Comparison of ENCODE assay signal across 10 cellular contexts in genomic region chr9:4690144-4690543, GRCh38. TPM values are rescaled to one million over a fixed set of nuclear protein-coding genes. Genes with fewer than 3 reads are reported as not detected.
A peak's percentile ranks its signal among the peaks of the same experiment; 100 is the strongest.
DNase-seq lines count a peak whose midpoint lies in the region; ATAC-seq and TF ChIP-seq lines count a peak whose summit lies in the region.
"Had no signal": no experiment of that assay in that cellular context is flagged by ENCODE, and none has a peak within 500 bp of the region (broad histone marks: within the 10 kb centered on the region; RNA-seq: fewer than 3 reads in every experiment).

No MANE protein-coding gene starts in this region.

- TF ChIP-seq EP300 in transverse colon (IDR thresholded peaks at IDR 0.05; ENCODE audit: low read depth), result no peak

- DNase-seq in CD4-positive, CD25-positive, alpha-beta regulatory T cell, result no peak
- DNase-seq in activated CD8-positive, alpha-beta T cell treated with anti-CD3 and anti-CD28 coated beads for 36 hours, result no peak
- DNase-seq in Calu3 (no peak), transverse colon (no peak)
- no peak for DNase-seq in activated T-helper 2 cell treated with anti-CD3 and anti-CD28 coated beads, Interferon-gamma antibody, Interleukin-2, Interleukin-4, amounts not matched to agents 10 μg/mL and 5 μg/mL and 100 μg/mL, durations not matched to agents 14 hours and 24 hours and 36 hours (ENCODE audit: low spot score)
- DNase-seq in stimulated activated naive CD4-positive, alpha-beta T cell treated with Interleukin-2 at 50 U/mL for 16 hours (lab: John Stamatoyannopoulos, UW), result no peak
- DNase-seq: midbrain, NCI-H748 treated with DMSO at 0.1 percent for 48 hours had no signal

- 81 to 100% methylated on average over 2 to 4 of the region's 4 CpGs for WGBS in transverse colon (ENCODE audit: low coverage in 1 of 2), 2 donors

- H3K27me3 ChIP-seq in CD4-positive, CD25-positive, alpha-beta regulatory T cell (ENCODE audit: control insufficient read depth, insufficient read depth, low read length), result no peaks in the 10 kb centered on the region
- no peaks in the 10 kb centered on the region for H3K27me3 ChIP-seq in transverse colon

- no peak for TF ChIP-seq CTCF in activated CD8-positive, alpha-beta T cell treated with anti-CD3 and anti-CD28 coated beads for 36 hours (IDR thresholded peaks at IDR 0.05)
- TF ChIP-seq CTCF in Calu3 (IDR thresholded peaks at IDR 0.05; ENCODE audit: unreplicated experiment), result no peak
- no peak for TF ChIP-seq CTCF in transverse colon (IDR thresholded peaks at IDR 0.05)

- H3K4me3 Mint-ChIP-seq in CD4-positive, CD25-positive, alpha-beta regulatory T cell, result no peak overlapping the region
- H3K4me3 Mint-ChIP-seq in activated CD8-positive, alpha-beta T cell treated with anti-CD3 and anti-CD28 coated beads for 36 hours, result no peak overlapping the region
- H3K4me3 Mint-ChIP-seq in Calu3 (ENCODE audit: low read depth, unreplicated experiment), result no peak overlapping the region
- no peak overlapping the region for H3K4me3 Mint-ChIP-seq in activated T-helper 2 cell treated with anti-CD3 and anti-CD28 coated beads, Interferon-gamma antibody, Interleukin-2, Interleukin-4, amounts not matched to agents 10 μg/mL and 5 μg/mL and 100 μg/mL, durations not matched to agents 14 hours and 24 hours and 36 hours (ENCODE audit: low read depth)

- POLR2A ChIA-PET in activated CD8-positive, alpha-beta T cell treated with anti-CD3 and anti-CD28 coated beads for 36 hours (lab: Charles Lee), result no interaction called here

- no peak for ATAC-seq in CD4-positive, CD25-positive, alpha-beta regulatory T cell (ENCODE audit: low read depth in 2 of 2)
- peak; percentile 64 for ATAC-seq in GM19395 (IDR thresholded peaks at IDR 0.05; ENCODE audit: unreplicated experiment)
- ATAC-seq in HG02938 (IDR thresholded peaks at IDR 0.05; ENCODE audit: unreplicated experiment), result peak; percentile 63
- no peak for ATAC-seq in activated CD8-positive, alpha-beta T cell treated with anti-CD3 and anti-CD28 coated beads for 36 hours

- no peak overlapping the region for H3K27ac ChIP-seq in CD4-positive, CD25-positive, alpha-beta regulatory T cell (ENCODE audit: insufficient read depth, low read length, poor library complexity, severe bottlenecking)
- no peak overlapping the region for H3K27ac ChIP-seq in transverse colon

- in situ Hi-C loops in transverse colon (cut with MboI; ENCODE audit: low pct_ligation_motif_present in 1 of 4, low pct_unique_long_range_greater_than_20kb in 1 of 4, low sequenced_read_pairs in 3 of 4), result loop anchor here in 1 of 4 donors (25.0 kb wide), 1 partner anchor 1322 kb away; the partner anchor contains the start of gene RANBP6

- TF ChIP-seq POLR2A in transverse colon (IDR thresholded peaks at IDR 0.05), result no peak

- peaks cover 46% of the 10 kb centered on the region for H3K36me3 Mint-ChIP-seq in CD4-positive, CD25-positive, alpha-beta regulatory T cell
- H3K36me3 Mint-ChIP-seq in activated CD8-positive, alpha-beta T cell treated with anti-CD3 and anti-CD28 coated beads for 36 hours (ENCODE audit: low read depth), result peaks cover 22% of the 10 kb centered on the region
- peaks cover 5% of the 10 kb centered on the region for H3K36me3 Mint-ChIP-seq in Calu3 (ENCODE audit: insufficient read depth, unreplicated experiment)
- peaks cover 47% of the 10 kb centered on the region for H3K36me3 Mint-ChIP-seq in activated T-helper 2 cell treated with anti-CD3 and anti-CD28 coated beads, Interferon-gamma antibody, Interleukin-2, Interleukin-4, amounts not matched to agents 10 μg/mL and 5 μg/mL and 100 μg/mL, durations not matched to agents 14 hours and 24 hours and 36 hours (ENCODE audit: low read depth)

- BruUV-seq in Calu3 (replicated peaks; lab: Mats Ljungman, UMichigan), result no TSS peak

- H3K4me1 Mint-ChIP-seq in CD4-positive, CD25-positive, alpha-beta regulatory T cell, result peaks cover 32 to 63% (median 37%) of the 10 kb centered on the region in 4 donors
- H3K4me1 Mint-ChIP-seq in activated CD8-positive, alpha-beta T cell treated with anti-CD3 and anti-CD28 coated beads for 36 hours (ENCODE audit: low read depth), result peaks cover 51% of the 10 kb centered on the region
- H3K4me1 Mint-ChIP-seq in Calu3 (ENCODE audit: low read depth, unreplicated experiment), result no peaks in the 10 kb centered on the region
- peaks cover 22% of the 10 kb centered on the region for H3K4me1 Mint-ChIP-seq in activated T-helper 2 cell treated with anti-CD3 and anti-CD28 coated beads, Interferon-gamma antibody, Interleukin-2, Interleukin-4, amounts not matched to agents 10 μg/mL and 5 μg/mL and 100 μg/mL, durations not matched to agents 14 hours and 24 hours and 36 hours (ENCODE audit: low read depth)

- intact Hi-C loops in activated CD8-positive, alpha-beta T cell treated with anti-CD3 and anti-CD28 coated beads for 36 hours (cut with micrococcal nuclease), result no loop called here
- intact Hi-C loops in Calu3 (cut with micrococcal nuclease; ENCODE audit: unreplicated experiment), result no loop called here
- intact Hi-C loops in transverse colon (cut with DNase I; ENCODE audit: low total_unique reads), result no loop called here
- intact Hi-C loops in activated T-helper 2 cell treated with anti-CD3 and anti-CD28 coated beads, Interferon-gamma antibody, Interleukin-2, Interleukin-4, amounts not matched to agents 10 μg/mL and 5 μg/mL and 100 μg/mL, durations not matched to agents 14 hours and 24 hours and 36 hours (cut with micrococcal nuclease), result no loop called here

- CTCF ChIA-PET in activated CD8-positive, alpha-beta T cell treated with anti-CD3 and anti-CD28 coated beads for 36 hours (lab: Charles Lee), result no interaction called here
- CTCF ChIA-PET in Calu3 (lab: Charles Lee), result no interaction called here

- no peaks in the 10 kb centered on the region for H3K9me3 ChIP-seq in CD4-positive, CD25-positive, alpha-beta regulatory T cell (ENCODE audit: control insufficient read depth in 2 of 2, low read length in 2 of 2)
- no peaks in the 10 kb centered on the region for H3K9me3 ChIP-seq in transverse colon

- H3K27me3 Mint-ChIP-seq in CD4-positive, CD25-positive, alpha-beta regulatory T cell, result no peaks in the 10 kb centered on the region
- no peaks in the 10 kb centered on the region for H3K27me3 Mint-ChIP-seq in activated CD8-positive, alpha-beta T cell treated with anti-CD3 and anti-CD28 coated beads for 36 hours
- no peaks in the 10 kb centered on the region for H3K27me3 Mint-ChIP-seq in Calu3 (ENCODE audit: unreplicated experiment)
- no peaks in the 10 kb centered on the region for H3K27me3 Mint-ChIP-seq in activated T-helper 2 cell treated with anti-CD3 and anti-CD28 coated beads, Interferon-gamma antibody, Interleukin-2, Interleukin-4, amounts not matched to agents 10 μg/mL and 5 μg/mL and 100 μg/mL, durations not matched to agents 14 hours and 24 hours and 36 hours (ENCODE audit: low read depth)

- H3K4me3 ChIP-seq in CD4-positive, CD25-positive, alpha-beta regulatory T cell (ENCODE audit: low read depth, low read length), result no peak overlapping the region
- no peak overlapping the region for H3K4me3 ChIP-seq in transverse colon

- no peaks in the 10 kb centered on the region for H3K9me3 Mint-ChIP-seq in CD4-positive, CD25-positive, alpha-beta regulatory T cell
- no peaks in the 10 kb centered on the region for H3K9me3 Mint-ChIP-seq in activated CD8-positive, alpha-beta T cell treated with anti-CD3 and anti-CD28 coated beads for 36 hours
- H3K9me3 Mint-ChIP-seq in Calu3 (ENCODE audit: low read depth, unreplicated experiment), result no peaks in the 10 kb centered on the region
- H3K9me3 Mint-ChIP-seq in activated T-helper 2 cell treated with anti-CD3 and anti-CD28 coated beads, Interferon-gamma antibody, Interleukin-2, Interleukin-4, amounts not matched to agents 10 μg/mL and 5 μg/mL and 100 μg/mL, durations not matched to agents 14 hours and 24 hours and 36 hours, result no peaks in the 10 kb centered on the region

- H3K36me3 ChIP-seq in CD4-positive, CD25-positive, alpha-beta regulatory T cell (ENCODE audit: control insufficient read depth, insufficient read depth, low read length), result peaks cover 69% of the 10 kb centered on the region
- peaks cover 0 to 27% (median 2%) of the 10 kb centered on the region in 4 donors for H3K36me3 ChIP-seq in transverse colon

- peaks cover 8% of the 10 kb centered on the region for H3K4me1 ChIP-seq in CD4-positive, CD25-positive, alpha-beta regulatory T cell (ENCODE audit: control insufficient read depth, insufficient read depth, low read length, poor library complexity, severe bottlenecking)
- H3K4me1 ChIP-seq in transverse colon, result peaks cover 0 to 9% (median 0%) of the 10 kb centered on the region in 4 donors

- H3K27ac Mint-ChIP-seq in CD4-positive, CD25-positive, alpha-beta regulatory T cell, result peak overlapping the region; percentile 44 to 66 (median 65)
- H3K27ac Mint-ChIP-seq in activated CD8-positive, alpha-beta T cell treated with anti-CD3 and anti-CD28 coated beads for 36 hours, result peak overlapping the region; percentile 52
- H3K27ac Mint-ChIP-seq in Calu3 (ENCODE audit: unreplicated experiment), result no peak overlapping the region
- no peak overlapping the region for H3K27ac Mint-ChIP-seq in activated T-helper 2 cell treated with anti-CD3 and anti-CD28 coated beads, Interferon-gamma antibody, Interleukin-2, Interleukin-4, amounts not matched to agents 10 μg/mL and 5 μg/mL and 100 μg/mL, durations not matched to agents 14 hours and 24 hours and 36 hours

RNA-seq across cellular contexts. Expression of gene CDC37L1, which starts 10.8 kb away (rescaled TPM):
- total RNA-seq in CD4-positive, CD25-positive, alpha-beta regulatory T cell, result 26.2 TPM
- polyA plus RNA-seq in CD4-positive, CD25-positive, alpha-beta regulatory T cell, result 10 to 100 TPM; 14.3 to 27.3 (median 22.6) TPM
- 10 to 100 TPM; 10.0 to 10.2 TPM for total RNA-seq in activated CD8-positive, alpha-beta T cell treated with anti-CD3 and anti-CD28 coated beads for 36 hours
- total RNA-seq in Calu3 (2022) (12.1 TPM in 2 replicates), transverse colon (10 to 100 TPM; 12.0 to 28.7 (median 20.0) TPM)
- 10.0 and 10.2 TPM in 2 replicates for total RNA-seq in activated T-helper 2 cell treated with anti-CD3 and anti-CD28 coated beads, Interferon-gamma antibody, Interleukin-2, Interleukin-4, amounts not matched to agents 10 μg/mL and 5 μg/mL and 100 μg/mL, durations not matched to agents 14 hours and 24 hours and 36 hours

RNA-seq across cellular contexts. Expression of gene SPATA6L, which starts 23.9 kb away (rescaled TPM):
- total RNA-seq in CD4-positive, CD25-positive, alpha-beta regulatory T cell, result 2.5 TPM
- 1 to 10 TPM in 2 of 4 donors, under 1 TPM in 2; 0.21 to 1.9 (median 0.99) TPM for polyA plus RNA-seq in CD4-positive, CD25-positive, alpha-beta regulatory T cell
- under 1 TPM; 0.43 to 0.78 TPM for total RNA-seq in activated CD8-positive, alpha-beta T cell treated with anti-CD3 and anti-CD28 coated beads for 36 hours
- total RNA-seq in Calu3 (2022), result 5.7 and 7.1 TPM in 2 replicates
- total RNA-seq in transverse colon, result 10 to 100 TPM in 1 of 4 donors, 1 to 10 TPM in 2, not detected in 1; 1.9 to 13.2 (median 5.5) TPM
- total RNA-seq in activated T-helper 2 cell treated with anti-CD3 and anti-CD28 coated beads, Interferon-gamma antibody, Interleukin-2, Interleukin-4, amounts not matched to agents 10 μg/mL and 5 μg/mL and 100 μg/mL, durations not matched to agents 14 hours and 24 hours and 36 hours, result 0.21 and 0.68 TPM in 2 replicates

RNA-seq across cellular contexts. Expression of gene PLPP6, which starts 28.1 kb away (rescaled TPM):
- total RNA-seq in CD4-positive, CD25-positive, alpha-beta regulatory T cell, result 7.3 TPM
- 1 to 10 TPM; 5.0 to 9.6 (median 8.9) TPM for polyA plus RNA-seq in CD4-positive, CD25-positive, alpha-beta regulatory T cell
- total RNA-seq in activated CD8-positive, alpha-beta T cell treated with anti-CD3 and anti-CD28 coated beads for 36 hours, result 1 to 10 TPM; 2.8 to 3.2 TPM
- total RNA-seq in Calu3 (2022), result 10.3 and 11.1 TPM in 2 replicates
- total RNA-seq in transverse colon, result 10 to 100 TPM in 3 of 4 donors, 1 to 10 TPM in 1; 7.1 to 22.7 (median 16.3) TPM
- 4.8 and 5.9 TPM in 2 replicates for total RNA-seq in activated T-helper 2 cell treated with anti-CD3 and anti-CD28 coated beads, Interferon-gamma antibody, Interleukin-2, Interleukin-4, amounts not matched to agents 10 μg/mL and 5 μg/mL and 100 μg/mL, durations not matched to agents 14 hours and 24 hours and 36 hours

RNA-seq across cellular contexts. Expression of gene AK3, which starts 50.9 kb away (rescaled TPM):
- 21.7 TPM for total RNA-seq in CD4-positive, CD25-positive, alpha-beta regulatory T cell
- 10 to 100 TPM; 38.0 to 47.3 (median 42.5) TPM for polyA plus RNA-seq in CD4-positive, CD25-positive, alpha-beta regulatory T cell
- total RNA-seq in activated CD8-positive, alpha-beta T cell treated with anti-CD3 and anti-CD28 coated beads for 36 hours, result 10 to 100 TPM; 34.3 to 35.5 TPM
- total RNA-seq in Calu3 (2022), result 21.5 and 24.0 TPM in 2 replicates
- 100 to 1,000 TPM in 2 of 4 donors, 10 to 100 TPM in 2; 25.9 to 121 (median 82.3) TPM for total RNA-seq in transverse colon
- total RNA-seq in activated T-helper 2 cell treated with anti-CD3 and anti-CD28 coated beads, Interferon-gamma antibody, Interleukin-2, Interleukin-4, amounts not matched to agents 10 μg/mL and 5 μg/mL and 100 μg/mL, durations not matched to agents 14 hours and 24 hours and 36 hours, result 33.9 and 34.5 TPM in 2 replicates

Comparison
In these comparisons a context has a peak if more than half of its experiments do, and no peak if none do; other contexts are left out.
1. ATAC-seq: peak in GM19395 (single experiment) and HG02938 (single experiment); none in CD4-positive, CD25-positive, alpha-beta regulatory T cell (0 of 2) and activated CD8-positive, alpha-beta T cell treated with anti-CD3 and anti-CD28 coated beads for 36 hours (single experiment).
2. H3K27ac Mint-ChIP-seq: peak in CD4-positive, CD25-positive, alpha-beta regulatory T cell (3 of 3) and activated CD8-positive, alpha-beta T cell treated with anti-CD3 and anti-CD28 coated beads for 36 hours (single experiment); none in Calu3 (single experiment) and activated T-helper 2 cell treated with anti-CD3 and anti-CD28 coated beads, Interferon-gamma antibody, Interleukin-2, Interleukin-4, amounts not matched to agents 10 μg/mL and 5 μg/mL and 100 μg/mL, durations not matched to agents 14 hours and 24 hours and 36 hours (single experiment).